Comparison of ENCODE assay signal across 10 cellular contexts in the genomic region with DNA sequence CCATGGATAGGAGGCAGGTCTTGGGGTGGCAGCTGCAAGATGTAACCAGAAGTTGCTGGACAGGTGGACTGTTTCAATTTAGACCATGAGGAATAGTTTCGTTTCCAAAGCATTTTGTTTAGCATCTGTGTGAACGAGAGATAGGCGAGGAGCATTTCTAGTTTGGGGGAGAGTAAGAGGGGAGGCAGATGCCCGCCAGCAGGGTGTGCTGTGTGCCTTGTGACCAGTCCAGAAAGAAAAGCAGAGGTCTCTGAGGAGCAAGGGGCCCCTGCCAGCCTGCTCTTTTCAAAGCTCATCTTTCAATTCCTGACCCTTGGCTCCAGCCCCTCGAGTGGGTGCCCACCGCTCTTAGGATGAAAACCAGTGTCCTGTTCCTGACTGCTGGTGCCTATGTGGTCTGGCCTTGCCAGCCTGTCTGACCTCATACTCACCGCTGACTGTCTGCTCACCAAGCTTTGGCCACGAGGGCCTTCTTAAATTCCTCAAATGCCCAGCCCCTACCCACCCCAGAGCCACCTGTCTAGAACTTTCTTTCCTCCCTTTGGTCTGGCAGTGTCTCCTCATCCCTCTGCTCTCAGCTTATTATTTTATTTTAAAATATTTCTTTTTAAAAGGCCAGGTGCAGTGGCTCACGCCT. TPM values are rescaled to one million over a fixed set of nuclear protein-coding genes. Genes with fewer than 3 reads are reported as not detected.
DNase-seq lines count a peak whose midpoint lies in the region; ATAC-seq and TF ChIP-seq lines count a peak whose summit lies in the region.
"Had no signal": no experiment of that assay in that cellular context is flagged by ENCODE, and none has a peak within 500 bp of the region (broad histone marks: within the 10 kb centered on the region; RNA-seq: fewer than 3 reads in every experiment).

No MANE protein-coding gene starts in this region.

- H3K27me3 ChIP-seq in BJ (ENCODE audit: control insufficient read depth, insufficient read depth, low read length) = no peaks in the 10 kb centered on the region
- no peaks in the 10 kb centered on the region for H3K27me3 ChIP-seq in GM23248 (replicated peaks; ENCODE audit: insufficient read depth)
- no peaks in the 10 kb centered on the region for H3K27me3 ChIP-seq in foreskin keratinocyte

- H3K79me2 ChIP-seq in GM23248 (ENCODE audit: insufficient read depth) = no peaks in the 10 kb centered on the region

- WGBS in GM23248 (ENCODE audit: low coverage in 1 of 2, low lambda C conversion rate in 2 of 2, missing lambda C conversion rate in 2 of 2), 2 experiments = 88 to 91% methylated on average over 9 of the region's 9 CpGs

- H3K36me3 Mint-ChIP-seq in stimulated activated memory B cell treated with anti-CD40 and anti-IgM and Interleukin-4, amounts not matched to agents 10 μg/mL and 1 μg/mL and 100 μg/mL, for 72 hours = no peaks in the 10 kb centered on the region
- H3K36me3 Mint-ChIP-seq: activated naive CD8-positive, alpha-beta T cell treated with anti-CD3 and anti-CD28 coated beads, Interleukin-2, amount 10 ng/mL, durations not matched to agents 7 days and 5 days had no signal

- H3K4me3 ChIP-seq in BJ (ENCODE audit: low read depth, low read length) (no peak overlapping the region), GM23248 (no peak overlapping the region)

- H4K20me1 ChIP-seq in GM23248 (ENCODE audit: insufficient read depth) = no peaks in the 10 kb centered on the region

- TF ChIP-seq CTCF in BJ (IDR thresholded peaks at IDR 0.05; ENCODE audit: insufficient read depth, low read depth, low read length) (peak; percentile 66), foreskin keratinocyte (conservative IDR thresholded peaks at IDR 0.05) (peak; percentile 52)

- H3K27ac Mint-ChIP-seq in stimulated activated memory B cell treated with anti-CD40 and anti-IgM and Interleukin-4, amounts not matched to agents 10 μg/mL and 1 μg/mL and 100 μg/mL, for 72 hours = no peak overlapping the region
- H3K27ac Mint-ChIP-seq: activated naive CD8-positive, alpha-beta T cell treated with anti-CD3 and anti-CD28 coated beads, Interleukin-2, amount 10 ng/mL, durations not matched to agents 7 days and 5 days had no signal

- peaks cover 15% of the 10 kb centered on the region for H3K27me3 Mint-ChIP-seq in stimulated activated memory B cell treated with anti-CD40 and anti-IgM and Interleukin-4, amounts not matched to agents 10 μg/mL and 1 μg/mL and 100 μg/mL, for 72 hours

- H3K9me3 Mint-ChIP-seq in stimulated activated memory B cell treated with anti-CD40 and anti-IgM and Interleukin-4, amounts not matched to agents 10 μg/mL and 1 μg/mL and 100 μg/mL, for 72 hours = no peaks in the 10 kb centered on the region
- H3K9me3 Mint-ChIP-seq: activated naive CD8-positive, alpha-beta T cell treated with anti-CD3 and anti-CD28 coated beads, Interleukin-2, amount 10 ng/mL, durations not matched to agents 7 days and 5 days had no signal

- H3F3A ChIP-seq in GM23248 (ENCODE audit: insufficient read depth) = no peaks in the 10 kb centered on the region

- H3K4me2 ChIP-seq in GM23248 (ENCODE audit: unreplicated experiment) = no peak overlapping the region

- in situ Hi-C loops in GM23248 (cut with MboI) = no loop called here

- H3K9me3 ChIP-seq in GM23248 (ENCODE audit: low read depth) = no peaks in the 10 kb centered on the region

- CTCF ChIA-PET in BJ (lab: Yijun Ruan, JAX) = interaction anchor here (1.1 to 20.2 kb wide), 20 partner anchors 9 to 367 kb away, joined by 3 to 387 read pairs (median 7); a partner anchor contains a TSS

- no peak overlapping the region for H3K4me3 Mint-ChIP-seq in stimulated activated memory B cell treated with anti-CD40 and anti-IgM and Interleukin-4, amounts not matched to agents 10 μg/mL and 1 μg/mL and 100 μg/mL, for 72 hours
- H3K4me3 Mint-ChIP-seq: activated naive CD8-positive, alpha-beta T cell treated with anti-CD3 and anti-CD28 coated beads, Interleukin-2, amount 10 ng/mL, durations not matched to agents 7 days and 5 days had no signal

- POLR2A ChIA-PET in BJ (lab: Charles Lee) = no interaction called here

- H3K27ac ChIP-seq in GM23248 = no peak overlapping the region
- peak overlapping the region; percentile 57 for H3K27ac ChIP-seq in foreskin keratinocyte

- no peak overlapping the region for H3K9ac ChIP-seq in GM23248

- peaks cover 16% of the 10 kb centered on the region for H3K36me3 ChIP-seq in BJ (ENCODE audit: control insufficient read depth, insufficient read depth, low read length)
- H3K36me3 ChIP-seq in GM23248 (ENCODE audit: low read depth) = no peaks in the 10 kb centered on the region

- no peak for ATAC-seq in foreskin keratinocyte
- no peak for ATAC-seq in stimulated activated memory B cell treated with anti-CD40 and anti-IgM and Interleukin-4, amounts not matched to agents 10 μg/mL and 1 μg/mL and 100 μg/mL, for 72 hours
- ATAC-seq in HG03354 (IDR thresholded peaks at IDR 0.05; ENCODE audit: poor library complexity, severe bottlenecking, unreplicated experiment) = no peak
- no peak for ATAC-seq in GM21717 (IDR thresholded peaks at IDR 0.05; ENCODE audit: unreplicated experiment)

- H2AFZ ChIP-seq in GM23248 = no peak overlapping the region

- DNase-seq in BJ (ENCODE audit: low read depth) (no peak), GM23248 (peak; percentile 21), SHP77 (lab: John Stamatoyannopoulos, UW) (peak; percentile 42 to 48), foreskin keratinocyte (no peak), NCI-H187 treated with DMSO at 0.1 percent for 48 hours (lab: John Stamatoyannopoulos, UW) (no peak)
- DNase-seq: activated naive CD8-positive, alpha-beta T cell treated with anti-CD3 and anti-CD28 coated beads, Interleukin-2, amount 10 ng/mL, durations not matched to agents 7 days and 5 days; NCI-H446 had no signal

- H3K4me1 Mint-ChIP-seq in stimulated activated memory B cell treated with anti-CD40 and anti-IgM and Interleukin-4, amounts not matched to agents 10 μg/mL and 1 μg/mL and 100 μg/mL, for 72 hours = peaks cover 28% of the 10 kb centered on the region

- H3K4me1 ChIP-seq in GM23248 (ENCODE audit: insufficient read depth) (peaks cover 10% of the 10 kb centered on the region), foreskin keratinocyte (peaks cover 26% of the 10 kb centered on the region)

- no peaks in the 10 kb centered on the region for H3K9me2 ChIP-seq in GM23248 (ENCODE audit: insufficient read depth)

RNA-seq across cellular contexts. Expression of a gene that starts 8.5 kb away (rescaled TPM):
- 73.7 and 109 TPM in 2 replicates for polyA plus RNA-seq in BJ (2011; rRNA removed)
- polyA minus RNA-seq in BJ (2011; rRNA and poly(A)+ RNA removed) = 90.4 and 104 TPM in 2 replicates
- total RNA-seq in GM23248 (2014; rRNA removed; shearing (Covaris generic)) = 34.4 and 50.9 TPM in 2 replicates
- polyA plus RNA-seq in GM23248 (2016; fragmentation: Nextera tagmentation; extraction: Ambion mirVana) = 96.0 and 99.6 TPM in 2 replicates
- total RNA-seq in foreskin keratinocyte = 153 and 158 TPM in 2 replicates
- 328 and 341 TPM in 2 replicates for polyA plus RNA-seq in foreskin keratinocyte

RNA-seq across cellular contexts. Expression of a gene that starts 48.6 kb away (rescaled TPM):
- 9.0 and 11.7 TPM in 2 replicates for polyA plus RNA-seq in BJ (2011; rRNA removed)
- polyA minus RNA-seq in BJ (2011; rRNA and poly(A)+ RNA removed) = 5.4 and 9.3 TPM in 2 replicates
- total RNA-seq in GM23248 (2014; rRNA removed; shearing (Covaris generic)) = 0.51 and 2.1 TPM in 2 replicates
- 3.9 and 4.0 TPM in 2 replicates for polyA plus RNA-seq in GM23248 (2016; fragmentation: Nextera tagmentation; extraction: Ambion mirVana)
- 3.4 and 4.5 TPM in 2 replicates for total RNA-seq in foreskin keratinocyte
- polyA plus RNA-seq in foreskin keratinocyte = 5.7 and 5.9 TPM in 2 replicates

Comparison
In these comparisons a context has a peak if more than half of its experiments do, and no peak if none do; other contexts are left out.
1. DNase-seq: peak in GM23248 (single experiment) and SHP77 (2 of 2); none in BJ (single experiment), foreskin keratinocyte (0 of 2) and NCI-H187 treated with DMSO at 0.1 percent for 48 hours (single experiment).